35 cellular contexts compared by ENCODE assay signal in the genomic region with DNA sequence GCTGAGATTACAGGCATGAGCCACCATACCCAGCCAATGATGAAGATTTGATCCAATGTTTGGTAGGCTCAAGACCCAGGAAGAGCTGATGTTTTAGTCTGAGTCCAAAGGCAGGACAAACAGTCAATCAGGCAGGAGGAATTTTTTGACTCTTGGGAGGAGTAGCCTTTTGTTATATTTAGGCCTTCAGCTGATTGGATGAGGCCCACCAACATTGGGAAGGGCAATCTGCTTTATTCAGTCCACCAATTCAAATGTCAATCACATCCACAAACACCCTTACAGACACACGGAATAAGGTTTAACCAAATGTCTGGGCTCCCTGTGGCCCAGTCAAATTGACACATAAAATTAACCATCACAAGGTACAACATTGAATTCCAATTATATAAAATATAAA.
A peak's percentile ranks its signal among the peaks of the same experiment; 100 is the strongest.
DNase-seq lines count a peak whose midpoint lies in the region; ATAC-seq, FAIRE-seq and TF ChIP-seq lines count a peak whose summit lies in the region.
"Had no signal": no experiment of that assay in that cellular context is flagged by ENCODE, and none has a peak within 500 bp of the region (broad histone marks: within the 10 kb centered on the region; RNA-seq: fewer than 3 reads in every experiment).

No MANE protein-coding gene starts in this region.

- H3K4me1 Mint-ChIP-seq in endodermal cell: peaks cover 3% of the 10 kb centered on the region
- H3K4me1 Mint-ChIP-seq: CD14-positive monocyte; CD4-positive, alpha-beta memory T cell; CD4-positive, CD25-positive, alpha-beta regulatory T cell; CD8-positive, alpha-beta memory T cell had no signal

- no peak for TF ChIP-seq POLR2A in K562 (conservative IDR thresholded peaks at IDR 0.05)
- no peak for TF ChIP-seq POLR2A in gastrocnemius medialis (IDR thresholded peaks at IDR 0.05)

- H3K4me3 ChIP-seq in HEK293 (ENCODE audit: low read depth, low read length) (no peak overlapping the region), K562 (no peak overlapping the region), endodermal cell (ENCODE audit: low read length) (no peak overlapping the region), small intestine (ENCODE audit: low read depth in 1 of 2, low read length in 2 of 2) (no peak overlapping the region), gastrocnemius medialis (no peak overlapping the region)
- H3K4me3 ChIP-seq: A549; BLaER1; BLaER1 treated with 17β-estradiol and CSF1 and Interleukin-3, amounts not matched to agents 10 nM and 100 nM had no signal

- H3K9me3 Mint-ChIP-seq in endodermal cell: peaks cover 22% of the 10 kb centered on the region
- H3K9me3 Mint-ChIP-seq: CD4-positive, alpha-beta T cell; CD8-positive, alpha-beta T cell had no signal

- no peak overlapping the region for H3K27ac ChIP-seq in HEK293 (ENCODE audit: extremely low read depth, low read depth, low read length)
- H3K27ac ChIP-seq in K562 (ENCODE audit: extremely low read depth, low read depth, low read length): no peak overlapping the region
- H3K27ac ChIP-seq in endodermal cell (ENCODE audit: low read depth, low read length): no peak overlapping the region
- H3K27ac ChIP-seq in small intestine (ENCODE audit: low read depth in 1 of 2, low read length in 1 of 2): no peak overlapping the region
- no peak overlapping the region for H3K27ac ChIP-seq in gastrocnemius medialis
- H3K27ac ChIP-seq: 22Rv1; A549; BLaER1; BLaER1 treated with 17β-estradiol and CSF1 and Interleukin-3, amounts not matched to agents 10 nM and 100 nM; C4-2B had no signal

- no peak for TF ChIP-seq RAD21 in K562 (CRISPR knock-in tag; conservative IDR thresholded peaks at IDR 0.05 in 1 of 2, IDR thresholded peaks at IDR 0.05 in 1 of 2)

- H3K9me3 ChIP-seq in HEK293 (ENCODE audit: control insufficient read depth, insufficient read depth, low read depth, low read length) (no peaks in the 10 kb centered on the region), K562 (replicated peaks; ENCODE audit: control insufficient read depth, insufficient read depth, low read depth, low read length) (no peaks in the 10 kb centered on the region), endodermal cell (ENCODE audit: control insufficient read depth, low read length) (peaks cover 10% of the 10 kb centered on the region), small intestine (ENCODE audit: control insufficient read depth, low read depth) (no peaks in the 10 kb centered on the region), gastrocnemius medialis (no peaks in the 10 kb centered on the region)
- H3K9me3 ChIP-seq: A549, BE2C had no signal

- no peak for DNase-seq in K562 (ENCODE audit: extremely low read depth in 1 of 4, low spot score in 3 of 4)
- DNase-seq in endodermal cell: peak; percentile 1
- DNase-seq in small intestine: no peak
- no peak for DNase-seq in Kasumi-1 (lab: John Stamatoyannopoulos, UW)
- no peak for DNase-seq in gastrocnemius medialis
- DNase-seq: 8988T; ACHN; AML-193; BE2C; C1 segment of cervical spinal cord; Caco-2; Calu3; CD4-positive, alpha-beta memory T cell; CD4-positive, alpha-beta T cell; CD4-positive, CD25-positive, alpha-beta regulatory T cell; CD8-positive, alpha-beta memory T cell; CD8-positive, alpha-beta T cell; COR-L47; DMS 273 treated with DMSO at 0.1 percent for 48 hours; DMS153; DMS53; DMS79; DMS79 treated with DMSO at 0.1 percent for 48 hours; DND-41; EL had no signal

- H3K9ac ChIP-seq in K562 (ENCODE audit: insufficient read depth in 1 of 2, low read depth in 2 of 2, low read length in 2 of 2): no peak overlapping the region
- H3K9ac ChIP-seq in endodermal cell (ENCODE audit: extremely low read depth, low read length, poor library complexity, severe bottlenecking): no peak overlapping the region
- H3K9ac ChIP-seq: BLaER1; BLaER1 treated with 17β-estradiol and CSF1 and Interleukin-3, amounts not matched to agents 10 nM and 100 nM had no signal

- BruUV-seq in K562 (replicated peaks; lab: Mats Ljungman, UMichigan): no TSS peak

- H3K36me3 Mint-ChIP-seq in endodermal cell (ENCODE audit: low read depth): no peaks in the 10 kb centered on the region
- H3K36me3 Mint-ChIP-seq: CD14-positive monocyte; CD4-positive, alpha-beta memory T cell; CD4-positive, CD25-positive, alpha-beta regulatory T cell; CD8-positive, alpha-beta T cell had no signal

- H3K4me1 ChIP-seq in HEK293 (ENCODE audit: control insufficient read depth, insufficient read depth, low read length) (peaks cover 1% of the 10 kb centered on the region; the same call in 1 of the 2 replicates), K562 (replicated peaks in 1 of 2; ENCODE audit: control insufficient read depth in 2 of 2, insufficient read depth in 2 of 2, low read length in 2 of 2) (no peaks in the 10 kb centered on the region), endodermal cell (ENCODE audit: control insufficient read depth, insufficient read depth, low read length) (no peaks in the 10 kb centered on the region), small intestine (ENCODE audit: control insufficient read depth in 2 of 2, insufficient read depth in 1 of 2, low read depth in 1 of 2, low read length in 1 of 2) (no peaks in the 10 kb centered on the region), gastrocnemius medialis (no peaks in the 10 kb centered on the region)
- H3K4me1 ChIP-seq: A549, BE2C, BLaER1, Caco-2 had no signal

- CTCF ChIA-PET in HEK293 (lab: Yijun Ruan, JAX) (interaction anchor here (1.6 kb wide), 1 partner anchor 170 kb away, joined by 3 read pairs; no protein-coding TSS in a partner anchor), K562 (lab: Yijun Ruan, JAX; ENCODE audit: low intra/inter-chr PET ratio) (no interaction called here)

- FAIRE-seq in K562 (lab: Jason Lieb, UNC) (no peak), small intestine (lab: Jason Lieb, UNC) (no peak)
- FAIRE-seq: A204.1, A549, D721Med had no signal

- 0% methylated on average over 1 of the region's 1 CpG for WGBS in K562 (ENCODE audit: insufficient coverage, low coverage, missing lambda C conversion rate)
- 88% methylated on average over 1 of the region's 1 CpG; no CpG with 5 or more reads in 1 of the 2 experiments for WGBS in endodermal cell (ENCODE audit: insufficient coverage in 1 of 2, insufficient read length in 1 of 2), 2 experiments
- 83 to 100% (median 97%) methylated on average over 1 of the region's 1 CpG for WGBS in small intestine, 3 donors

- no peaks in the 10 kb centered on the region for H3K79me2 ChIP-seq in K562 (ENCODE audit: control insufficient read depth, insufficient read depth, low read length)

- in situ Hi-C loops in K562 (cut with MboI): no loop called here
- in situ Hi-C loops in gastrocnemius medialis (cut with MboI; ENCODE audit: low sequenced_read_pairs in 4 of 4): no loop called here

- POLR2A ChIA-PET in HEK293 (lab: Yijun Ruan, JAX) (no interaction called here), K562 (lab: Yijun Ruan, JAX) (no interaction called here)

- no peaks in the 10 kb centered on the region for H3K9me1 ChIP-seq in K562 (ENCODE audit: control insufficient read depth, insufficient read depth, low read length)

- ATAC-seq in K562 (no peak), gastrocnemius medialis (no peak)
- ATAC-seq: A549; CD8-positive, alpha-beta T cell had no signal

- H2AFZ ChIP-seq in K562 (ENCODE audit: low read depth, low read length): no peak overlapping the region

- H3K27ac Mint-ChIP-seq in endodermal cell: no peak overlapping the region
- H3K27ac Mint-ChIP-seq: B cell; CD14-positive monocyte; CD4-positive, alpha-beta memory T cell; CD4-positive, alpha-beta T cell; CD4-positive, CD25-positive, alpha-beta regulatory T cell; CD8-positive, alpha-beta memory T cell; CD8-positive, alpha-beta T cell had no signal

- no peaks in the 10 kb centered on the region for H3K36me3 ChIP-seq in HEK293 (ENCODE audit: control insufficient read depth in 2 of 2, insufficient read depth in 1 of 2, low read length in 2 of 2)
- H3K36me3 ChIP-seq in K562 (ENCODE audit: control insufficient read depth, insufficient read depth, low read length): no peaks in the 10 kb centered on the region
- no peaks in the 10 kb centered on the region for H3K36me3 ChIP-seq in endodermal cell (ENCODE audit: control insufficient read depth, insufficient read depth, low read length)
- H3K36me3 ChIP-seq in small intestine (ENCODE audit: control insufficient read depth in 2 of 2, insufficient read depth in 2 of 2, low read length in 2 of 2): no peaks in the 10 kb centered on the region
- H3K36me3 ChIP-seq in gastrocnemius medialis: no peaks in the 10 kb centered on the region
- H3K36me3 ChIP-seq: BE2C; BLaER1; BLaER1 treated with 17β-estradiol and CSF1 and Interleukin-3, amounts not matched to agents 10 nM and 100 nM had no signal

- no peaks in the 10 kb centered on the region for H3K27me3 Mint-ChIP-seq in endodermal cell (ENCODE audit: insufficient read depth)
- H3K27me3 Mint-ChIP-seq: CD4-positive, CD25-positive, alpha-beta regulatory T cell had no signal

- no peak for TF ChIP-seq EP300 in K562 (IDR thresholded peaks at IDR 0.05; ENCODE audit: low read length)

- H3K27me3 ChIP-seq in K562 (ENCODE audit: control insufficient read depth in 2 of 2, insufficient read depth in 2 of 2, low read length in 2 of 2): peaks cover 23 to 40% of the 10 kb centered on the region in 2 experiments; a peak in 4 of 5 replicates
- no peaks in the 10 kb centered on the region for H3K27me3 ChIP-seq in endodermal cell (ENCODE audit: control insufficient read depth, insufficient read depth, low read length, poor library complexity, severe bottlenecking)
- H3K27me3 ChIP-seq in small intestine (ENCODE audit: control insufficient read depth in 2 of 2, insufficient read depth in 2 of 2, low read length in 2 of 2): no peaks in the 10 kb centered on the region
- no peaks in the 10 kb centered on the region for H3K27me3 ChIP-seq in gastrocnemius medialis
- H3K27me3 ChIP-seq: BE2C; BLaER1; BLaER1 treated with 17β-estradiol and CSF1 and Interleukin-3, amounts not matched to agents 10 nM and 100 nM had no signal

- H3K4me3 Mint-ChIP-seq in endodermal cell: no peak overlapping the region
- H3K4me3 Mint-ChIP-seq: B cell; CD4-positive, alpha-beta memory T cell; CD4-positive, alpha-beta T cell; CD4-positive, CD25-positive, alpha-beta regulatory T cell; CD8-positive, alpha-beta memory T cell; CD8-positive, alpha-beta T cell had no signal

- no peaks in the 10 kb centered on the region for H4K20me1 ChIP-seq in K562 (replicated peaks; ENCODE audit: control insufficient read depth, insufficient read depth, low read length)
- H4K20me1 ChIP-seq: BLaER1; BLaER1 treated with 17β-estradiol and CSF1 and Interleukin-3, amounts not matched to agents 10 nM and 100 nM had no signal

- no peak for TF ChIP-seq CTCF in HEK293 (tag by site-specific recombination; IDR thresholded peaks at IDR 0.05)
- no peak for TF ChIP-seq CTCF in K562 (IDR thresholded peaks at IDR 0.05 in 2 of 3, conservative IDR thresholded peaks at IDR 0.05 in 1 of 3; ENCODE audit: insufficient read depth in 2 of 3, low read depth in 1 of 3, low read length in 3 of 3)
- no peak for TF ChIP-seq CTCF in endodermal cell (conservative IDR thresholded peaks at IDR 0.05)
- TF ChIP-seq CTCF in gastrocnemius medialis (IDR thresholded peaks at IDR 0.05 in 4 of 5, conservative IDR thresholded peaks at IDR 0.05 in 1 of 5): no peak

- intact Hi-C loops in K562 (cut with micrococcal nuclease): no loop called here
- intact Hi-C loops in gastrocnemius medialis (cut with DNase I; ENCODE audit: low total_unique reads): no loop called here

- H3K4me2 ChIP-seq in K562 (ENCODE audit: insufficient read depth, low read length): no peak overlapping the region
- H3K4me2 ChIP-seq: A549; BLaER1; BLaER1 treated with 17β-estradiol and CSF1 and Interleukin-3, amounts not matched to agents 10 nM and 100 nM had no signal
